In the genomic region with DNA sequence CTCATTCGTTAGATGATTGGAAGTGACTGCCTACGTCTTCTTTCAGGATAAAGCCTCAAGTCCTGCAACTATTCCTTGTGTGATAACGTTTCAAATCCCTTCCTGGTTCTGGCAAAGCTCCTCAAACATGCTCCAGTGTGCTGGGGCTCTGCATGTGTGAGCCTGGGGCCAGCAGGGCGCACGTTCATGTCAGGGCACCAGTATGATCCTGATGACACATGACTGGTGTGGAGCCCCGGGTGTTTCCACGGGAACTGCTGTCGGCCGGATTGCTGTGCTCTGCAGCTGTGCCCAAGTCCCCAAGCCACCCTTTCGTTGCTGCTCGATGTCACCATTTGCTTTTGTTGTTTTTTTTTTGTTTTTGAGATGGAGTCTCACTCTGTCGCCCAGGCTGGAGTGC, we compare ENCODE assay signal across 1 cellular context.
TF ChIP-seq lines count a peak whose summit lies in the region.

No MANE protein-coding gene starts in this region.

TF ChIP-seq in HepG2, 621 proteins besides CTCF, POLR2A, EP300 and RAD21:
- TF ChIP-seq, protein P1, sequence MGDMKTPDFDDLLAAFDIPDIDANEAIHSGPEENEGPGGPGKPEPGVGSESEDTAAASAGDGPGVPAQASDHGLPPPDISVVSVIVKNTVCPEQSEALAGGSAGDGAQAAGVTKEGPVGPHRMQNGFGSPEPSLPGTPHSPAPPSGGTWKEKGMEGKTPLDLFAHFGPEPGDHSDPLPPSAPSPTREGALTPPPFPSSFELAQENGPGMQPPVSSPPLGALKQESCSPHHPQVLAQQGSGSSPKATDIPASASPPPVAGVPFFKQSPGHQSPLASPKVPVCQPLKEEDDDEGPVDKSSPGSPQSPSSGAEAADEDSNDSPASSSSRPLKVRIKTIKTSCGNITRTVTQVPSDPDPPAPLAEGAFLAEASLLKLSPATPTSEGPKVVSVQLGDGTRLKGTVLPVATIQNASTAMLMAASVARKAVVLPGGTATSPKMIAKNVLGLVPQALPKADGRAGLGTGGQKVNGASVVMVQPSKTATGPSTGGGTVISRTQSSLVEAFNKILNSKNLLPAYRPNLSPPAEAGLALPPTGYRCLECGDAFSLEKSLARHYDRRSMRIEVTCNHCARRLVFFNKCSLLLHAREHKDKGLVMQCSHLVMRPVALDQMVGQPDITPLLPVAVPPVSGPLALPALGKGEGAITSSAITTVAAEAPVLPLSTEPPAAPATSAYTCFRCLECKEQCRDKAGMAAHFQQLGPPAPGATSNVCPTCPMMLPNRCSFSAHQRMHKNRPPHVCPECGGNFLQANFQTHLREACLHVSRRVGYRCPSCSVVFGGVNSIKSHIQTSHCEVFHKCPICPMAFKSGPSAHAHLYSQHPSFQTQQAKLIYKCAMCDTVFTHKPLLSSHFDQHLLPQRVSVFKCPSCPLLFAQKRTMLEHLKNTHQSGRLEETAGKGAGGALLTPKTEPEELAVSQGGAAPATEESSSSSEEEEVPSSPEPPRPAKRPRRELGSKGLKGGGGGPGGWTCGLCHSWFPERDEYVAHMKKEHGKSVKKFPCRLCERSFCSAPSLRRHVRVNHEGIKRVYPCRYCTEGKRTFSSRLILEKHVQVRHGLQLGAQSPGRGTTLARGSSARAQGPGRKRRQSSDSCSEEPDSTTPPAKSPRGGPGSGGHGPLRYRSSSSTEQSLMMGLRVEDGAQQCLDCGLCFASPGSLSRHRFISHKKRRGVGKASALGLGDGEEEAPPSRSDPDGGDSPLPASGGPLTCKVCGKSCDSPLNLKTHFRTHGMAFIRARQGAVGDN (CRISPR knock-in tag; IDR thresholded peaks at IDR 0.05): 0 out of 2 replicates have a peak, but pooled peaks have one; percentile 2
- TF ChIP-seq, protein P2, sequence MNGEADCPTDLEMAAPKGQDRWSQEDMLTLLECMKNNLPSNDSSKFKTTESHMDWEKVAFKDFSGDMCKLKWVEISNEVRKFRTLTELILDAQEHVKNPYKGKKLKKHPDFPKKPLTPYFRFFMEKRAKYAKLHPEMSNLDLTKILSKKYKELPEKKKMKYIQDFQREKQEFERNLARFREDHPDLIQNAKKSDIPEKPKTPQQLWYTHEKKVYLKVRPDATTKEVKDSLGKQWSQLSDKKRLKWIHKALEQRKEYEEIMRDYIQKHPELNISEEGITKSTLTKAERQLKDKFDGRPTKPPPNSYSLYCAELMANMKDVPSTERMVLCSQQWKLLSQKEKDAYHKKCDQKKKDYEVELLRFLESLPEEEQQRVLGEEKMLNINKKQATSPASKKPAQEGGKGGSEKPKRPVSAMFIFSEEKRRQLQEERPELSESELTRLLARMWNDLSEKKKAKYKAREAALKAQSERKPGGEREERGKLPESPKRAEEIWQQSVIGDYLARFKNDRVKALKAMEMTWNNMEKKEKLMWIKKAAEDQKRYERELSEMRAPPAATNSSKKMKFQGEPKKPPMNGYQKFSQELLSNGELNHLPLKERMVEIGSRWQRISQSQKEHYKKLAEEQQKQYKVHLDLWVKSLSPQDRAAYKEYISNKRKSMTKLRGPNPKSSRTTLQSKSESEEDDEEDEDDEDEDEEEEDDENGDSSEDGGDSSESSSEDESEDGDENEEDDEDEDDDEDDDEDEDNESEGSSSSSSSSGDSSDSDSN (CRISPR knock-in tag; IDR thresholded peaks at IDR 0.05): no peak
- TF ChIP-seq, protein P3, sequence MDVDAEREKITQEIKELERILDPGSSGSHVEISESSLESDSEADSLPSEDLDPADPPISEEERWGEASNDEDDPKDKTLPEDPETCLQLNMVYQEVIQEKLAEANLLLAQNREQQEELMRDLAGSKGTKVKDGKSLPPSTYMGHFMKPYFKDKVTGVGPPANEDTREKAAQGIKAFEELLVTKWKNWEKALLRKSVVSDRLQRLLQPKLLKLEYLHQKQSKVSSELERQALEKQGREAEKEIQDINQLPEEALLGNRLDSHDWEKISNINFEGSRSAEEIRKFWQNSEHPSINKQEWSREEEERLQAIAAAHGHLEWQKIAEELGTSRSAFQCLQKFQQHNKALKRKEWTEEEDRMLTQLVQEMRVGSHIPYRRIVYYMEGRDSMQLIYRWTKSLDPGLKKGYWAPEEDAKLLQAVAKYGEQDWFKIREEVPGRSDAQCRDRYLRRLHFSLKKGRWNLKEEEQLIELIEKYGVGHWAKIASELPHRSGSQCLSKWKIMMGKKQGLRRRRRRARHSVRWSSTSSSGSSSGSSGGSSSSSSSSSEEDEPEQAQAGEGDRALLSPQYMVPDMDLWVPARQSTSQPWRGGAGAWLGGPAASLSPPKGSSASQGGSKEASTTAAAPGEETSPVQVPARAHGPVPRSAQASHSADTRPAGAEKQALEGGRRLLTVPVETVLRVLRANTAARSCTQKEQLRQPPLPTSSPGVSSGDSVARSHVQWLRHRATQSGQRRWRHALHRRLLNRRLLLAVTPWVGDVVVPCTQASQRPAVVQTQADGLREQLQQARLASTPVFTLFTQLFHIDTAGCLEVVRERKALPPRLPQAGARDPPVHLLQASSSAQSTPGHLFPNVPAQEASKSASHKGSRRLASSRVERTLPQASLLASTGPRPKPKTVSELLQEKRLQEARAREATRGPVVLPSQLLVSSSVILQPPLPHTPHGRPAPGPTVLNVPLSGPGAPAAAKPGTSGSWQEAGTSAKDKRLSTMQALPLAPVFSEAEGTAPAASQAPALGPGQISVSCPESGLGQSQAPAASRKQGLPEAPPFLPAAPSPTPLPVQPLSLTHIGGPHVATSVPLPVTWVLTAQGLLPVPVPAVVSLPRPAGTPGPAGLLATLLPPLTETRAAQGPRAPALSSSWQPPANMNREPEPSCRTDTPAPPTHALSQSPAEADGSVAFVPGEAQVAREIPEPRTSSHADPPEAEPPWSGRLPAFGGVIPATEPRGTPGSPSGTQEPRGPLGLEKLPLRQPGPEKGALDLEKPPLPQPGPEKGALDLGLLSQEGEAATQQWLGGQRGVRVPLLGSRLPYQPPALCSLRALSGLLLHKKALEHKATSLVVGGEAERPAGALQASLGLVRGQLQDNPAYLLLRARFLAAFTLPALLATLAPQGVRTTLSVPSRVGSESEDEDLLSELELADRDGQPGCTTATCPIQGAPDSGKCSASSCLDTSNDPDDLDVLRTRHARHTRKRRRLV (CRISPR knock-in tag; IDR thresholded peaks at IDR 0.05): no peak
- TF ChIP-seq ZC3H13 (CRISPR knock-in tag; IDR thresholded peaks at IDR 0.05) (0 out of 2 replicates have a peak, but pooled peaks have one; percentile 14), FIP1L1 (IDR thresholded peaks at IDR 0.05; ENCODE audit: borderline replicate concordance, insufficient read depth, low read depth, low read length) (no peak), MBNL3 (CRISPR knock-in tag; conservative IDR thresholded peaks at IDR 0.05) (no peak), ZNF614 (CRISPR knock-in tag; IDR thresholded peaks at IDR 0.05; ENCODE audit: borderline replicate concordance) (no peak), TOE1 (CRISPR knock-in tag; IDR thresholded peaks at IDR 0.05) (no peak), SMAD1 (CRISPR knock-in tag; IDR thresholded peaks at IDR 0.05; ENCODE audit: borderline replicate concordance, low read depth) (no peak), ZNF382 (CRISPR knock-in tag; IDR thresholded peaks at IDR 0.05; ENCODE audit: borderline replicate concordance) (no peak), HNRNPUL1 (IDR thresholded peaks at IDR 0.05; ENCODE audit: low read depth, low read length) (no peak), NR1H2 (CRISPR knock-in tag; IDR thresholded peaks at IDR 0.05; ENCODE audit: borderline replicate concordance, low read depth) (no peak), HNRNPLL (IDR thresholded peaks at IDR 0.05; ENCODE audit: low read depth, low read length, poor library complexity, severe bottlenecking) (no peak)
- TF ChIP-seq, protein P4, sequence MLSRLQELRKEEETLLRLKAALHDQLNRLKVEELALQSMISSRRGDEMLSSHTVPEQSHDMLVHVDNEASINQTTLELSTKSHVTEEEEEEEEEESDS (CRISPR knock-in tag; IDR thresholded peaks at IDR 0.05; ENCODE audit: borderline replicate concordance): no peak
- TF ChIP-seq, protein P5, sequence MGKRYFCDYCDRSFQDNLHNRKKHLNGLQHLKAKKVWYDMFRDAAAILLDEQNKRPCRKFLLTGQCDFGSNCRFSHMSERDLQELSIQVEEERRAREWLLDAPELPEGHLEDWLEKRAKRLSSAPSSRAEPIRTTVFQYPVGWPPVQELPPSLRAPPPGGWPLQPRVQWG (CRISPR knock-in tag; IDR thresholded peaks at IDR 0.05; ENCODE audit: borderline replicate concordance, low read depth): no peak
- TF ChIP-seq, protein P6, sequence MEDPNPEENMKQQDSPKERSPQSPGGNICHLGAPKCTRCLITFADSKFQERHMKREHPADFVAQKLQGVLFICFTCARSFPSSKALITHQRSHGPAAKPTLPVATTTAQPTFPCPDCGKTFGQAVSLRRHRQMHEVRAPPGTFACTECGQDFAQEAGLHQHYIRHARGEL (CRISPR knock-in tag; IDR thresholded peaks at IDR 0.05): no peak
